1 cellular context compared by ENCODE assay signal in the genomic region with DNA sequence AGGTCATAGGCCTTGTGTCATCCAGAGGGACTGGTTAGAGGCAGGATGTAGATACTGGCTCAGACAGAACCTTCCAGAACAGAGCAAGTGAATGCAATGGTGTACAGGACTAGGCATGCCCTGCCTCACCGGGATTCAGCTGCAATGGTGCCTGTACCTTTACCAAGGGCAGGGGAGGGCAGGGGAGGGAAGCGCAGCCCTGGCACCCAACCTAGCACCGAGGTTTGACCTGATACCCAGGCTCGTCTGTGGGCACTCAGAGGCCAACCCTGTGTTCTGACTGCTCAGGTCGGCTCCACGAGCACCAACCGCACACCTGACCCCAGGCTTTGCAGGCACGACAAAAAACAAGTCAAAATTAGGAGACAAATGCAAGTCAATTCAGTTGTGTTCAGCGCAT.
TF ChIP-seq lines count a peak whose summit lies in the region.

No MANE protein-coding gene starts in this region.

TF ChIP-seq in H1, 55 proteins besides CTCF, POLR2A, EP300 and RAD21 (continued from another document):
- TF ChIP-seq E2F6 (IDR thresholded peaks at IDR 0.05) = no peak
- no peak for TF ChIP-seq KDM5A (IDR thresholded peaks at IDR 0.05; ENCODE audit: low read length)
- no peak for TF ChIP-seq ZNF274 (IDR thresholded peaks at IDR 0.05; ENCODE audit: borderline replicate concordance, extremely low read depth, low read length)
TF ChIP-seq in H1: peak in this region for 0.
